In genomic region chr6:158040051-158040803, GRCh38 we compare ENCODE assay signal across 8 cellular contexts. TPM values are rescaled to one million over a fixed set of nuclear protein-coding genes. Genes with fewer than 3 reads are reported as not detected.
DNase-seq lines count a peak whose midpoint lies in the region; ATAC-seq and TF ChIP-seq lines count a peak whose summit lies in the region.

No MANE protein-coding gene starts in this region.

- intact Hi-C loops in IMR-90 (cut with micrococcal nuclease) (loop anchor here (2.0 to 5.0 kb wide), 3 partner anchors 13 to 58 kb away; partner anchors contain the start of gene SYNJ2), gastrocnemius medialis (cut with DNase I; ENCODE audit: low total_unique reads) (loop anchor here (10.0 kb wide), 2 partner anchors 605 to 1085 kb away; partner anchors contain the start of gene DYNLT1)

- H2BK5ac ChIP-seq in IMR-90 (ENCODE audit: low read depth, low read length, poor library complexity, severe bottlenecking), result peak overlapping the region; percentile 99

- H2AK5ac ChIP-seq in IMR-90 (ENCODE audit: low read depth, low read length), result peak overlapping the region; percentile 98

- TF ChIP-seq RAD21 in IMR-90 (IDR thresholded peaks at IDR 0.05; ENCODE audit: low read length), result no peak

- H3K27me3 ChIP-seq in IMR-90 (ENCODE audit: control insufficient read depth, insufficient read depth, low read length) (no peaks in the 10 kb centered on the region), gastroesophageal sphincter (no peaks in the 10 kb centered on the region), gastrocnemius medialis (no peaks in the 10 kb centered on the region)

- POLR2A ChIA-PET in IMR-90 (lab: Charles Lee; ENCODE audit: unreplicated experiment), result interaction anchor here (0.5 to 0.6 kb wide), 2 partner anchors 20 to 105 kb away, joined by 3 read pairs; no protein-coding TSS in a partner anchor

- peak overlapping the region; percentile 94 for H3K18ac ChIP-seq in IMR-90 (ENCODE audit: low read depth, low read length)

- peak overlapping the region; percentile 99 for H3K4ac ChIP-seq in IMR-90 (ENCODE audit: low read depth, low read length)

- peak overlapping the region; percentile 95 for H4K5ac ChIP-seq in IMR-90 (ENCODE audit: low read depth, low read length)

- peaks cover 24% of the 10 kb centered on the region for H3K36me3 ChIP-seq in IMR-90 (ENCODE audit: control insufficient read depth, insufficient read depth, low read length)
- no peaks in the 10 kb centered on the region for H3K36me3 ChIP-seq in gastroesophageal sphincter
- H3K36me3 ChIP-seq in gastrocnemius medialis, result no peaks in the 10 kb centered on the region

- H3K9me3 ChIP-seq in IMR-90 (ENCODE audit: control insufficient read depth, insufficient read depth, low read length), result no peaks in the 10 kb centered on the region
- no peaks in the 10 kb centered on the region for H3K9me3 ChIP-seq in gastroesophageal sphincter
- no peaks in the 10 kb centered on the region for H3K9me3 ChIP-seq in gastrocnemius medialis

- ATAC-seq in IMR-90 (ENCODE audit: low read depth), result peak; percentile 80
- ATAC-seq in gastroesophageal sphincter, result peak; percentile 56
- no peak for ATAC-seq in gastrocnemius medialis
- ATAC-seq in HG03095 (IDR thresholded peaks at IDR 0.05; ENCODE audit: unreplicated experiment), result no peak
- no peak for ATAC-seq in GM19324 (IDR thresholded peaks at IDR 0.05; ENCODE audit: low FRiP score, unreplicated experiment)

- peaks cover 28 to 84% of the 10 kb centered on the region in 2 experiments for H3K79me1 ChIP-seq in IMR-90 (ENCODE audit: low read depth in 1 of 2, low read length in 2 of 2)

- H3K9ac ChIP-seq in IMR-90 (ENCODE audit: low read depth, low read length), result peak overlapping the region; percentile 82

- H3K56ac ChIP-seq in IMR-90 (ENCODE audit: extremely low read depth, insufficient read depth, low read length), result peak overlapping the region; percentile 96

- H4K8ac ChIP-seq in IMR-90 (ENCODE audit: low read depth in 2 of 2, low read length in 2 of 2), result peak overlapping the region; percentile 84 to 95

- CTCF ChIA-PET in IMR-90 (lab: Yijun Ruan, JAX), result interaction anchor here (0.6 to 1.2 kb wide), 2 partner anchors 14 to 28 kb away, joined by 3 to 5 read pairs; no protein-coding TSS in a partner anchor

- WGBS in IMR-90 (ENCODE audit: extremely low coverage in 2 of 2, insufficient read length in 1 of 2), 2 experiments, result 100% methylated on average over 1 of the region's 6 CpGs; no CpG with 5 or more reads in 1 of the 2 experiments
- WGBS in gastroesophageal sphincter (ENCODE audit: low coverage in 1 of 2), 2 donors, result 35 to 57% methylated on average over 3 to 5 of the region's 6 CpGs

- peak overlapping the region; percentile 3; the same call in 1 of the 2 replicates for H3K4me3 ChIP-seq in IMR-90 (ENCODE audit: insufficient read depth, low read depth, low read length)
- no peak overlapping the region for H3K4me3 ChIP-seq in gastroesophageal sphincter
- H3K4me3 ChIP-seq in gastrocnemius medialis, result no peak overlapping the region

- peaks cover 43% of the 10 kb centered on the region for H3K4me1 ChIP-seq in IMR-90 (ENCODE audit: control insufficient read depth, insufficient read depth, low read length)
- peaks cover 9 to 61% (median 26%) of the 10 kb centered on the region in 3 donors for H3K4me1 ChIP-seq in gastroesophageal sphincter
- H3K4me1 ChIP-seq in gastrocnemius medialis, result peaks cover 38 to 39% of the 10 kb centered on the region in 2 donors

- peak overlapping the region; percentile 2 for H2AFZ ChIP-seq in IMR-90 (replicated peaks; ENCODE audit: low read length, poor library complexity)

- no TSS peak for BruUV-seq in IMR-90 (replicated peaks; lab: Mats Ljungman, UMichigan)

- TF ChIP-seq POLR2A in IMR-90 (IDR thresholded peaks at IDR 0.05; ENCODE audit: low read depth, low read length), result peak; percentile 17; the same call in 1 of the 2 replicates
- TF ChIP-seq POLR2A in gastroesophageal sphincter (IDR thresholded peaks at IDR 0.05), result no peak
- peak in 1 of 2 donors; percentile 4 for TF ChIP-seq POLR2A in gastrocnemius medialis (IDR thresholded peaks at IDR 0.05)

- peak overlapping the region; percentile 100 for H3K23ac ChIP-seq in IMR-90 (ENCODE audit: low read depth, low read length)

- H3K9me1 ChIP-seq in IMR-90 (ENCODE audit: insufficient read depth, low read length), result peaks cover 48% of the 10 kb centered on the region

- H2BK15ac ChIP-seq in IMR-90 (ENCODE audit: low read depth, low read length), result peak overlapping the region; percentile 75

- H3K4me2 ChIP-seq in IMR-90 (ENCODE audit: low read depth, low read length), result peak overlapping the region; percentile 80

- TF ChIP-seq EP300 in gastroesophageal sphincter (IDR thresholded peaks at IDR 0.05), result no peak

- H3K27ac ChIP-seq in IMR-90 (ENCODE audit: insufficient read depth, low read length) (peak overlapping the region; percentile 97), gastroesophageal sphincter (peak overlapping the region; percentile 60 to 84 (median 82)), gastrocnemius medialis (peak overlapping the region; percentile 93 to 99 (median 96))

- dilution Hi-C loops in IMR-90 (cut with HindIII; ENCODE audit: low sequenced_read_pairs, unreplicated experiment), result no loop called here

- H2BK20ac ChIP-seq in IMR-90 (ENCODE audit: low read depth, low read length), result peak overlapping the region; percentile 99

- peak overlapping the region; percentile 99 for H2AK9ac ChIP-seq in IMR-90 (replicated peaks; ENCODE audit: low read depth, low read length, poor library complexity)

- no peak for TF ChIP-seq CTCF in IMR-90 (conservative IDR thresholded peaks at IDR 0.05; ENCODE audit: low read depth, low read length)
- no peak for TF ChIP-seq CTCF in gastroesophageal sphincter (IDR thresholded peaks at IDR 0.05)
- no peak for TF ChIP-seq CTCF in gastrocnemius medialis (IDR thresholded peaks at IDR 0.05 in 4 of 5, conservative IDR thresholded peaks at IDR 0.05 in 1 of 5)

- peak overlapping the region; percentile 98 for H3K14ac ChIP-seq in IMR-90 (replicated peaks; ENCODE audit: low read depth, low read length)

- peak; percentile 26 for DNase-seq in activated CD4-positive, CD25-positive, alpha-beta regulatory T cell treated with anti-CD3 and anti-CD28 coated beads, Interleukin-2, amount 50 U/mL, for 16 hours (ENCODE audit: low read depth, low spot score)
- DNase-seq in activated CD4-positive, CD25-positive, alpha-beta regulatory T cell (lab: John Stamatoyannopoulos, UW), result no peak
- peak; percentile 100 for DNase-seq in IMR-90
- DNase-seq in activated T-cell treated with anti-CD3 and anti-CD28 coated beads for 48 hours (ENCODE audit: low read depth), result peak; percentile 21
- DNase-seq in gastrocnemius medialis, result peak in 1 of 2 donors; percentile 8

- H4K91ac ChIP-seq in IMR-90 (ENCODE audit: insufficient read depth, low read depth, low read length), result peak overlapping the region; percentile 99

- in situ Hi-C loops in IMR-90 (cut with MboI; ENCODE audit: low sequenced_read_pairs) (no loop called here), gastrocnemius medialis (cut with MboI; ENCODE audit: low sequenced_read_pairs in 4 of 4) (no loop called here)

- no peaks in the 10 kb centered on the region for H4K20me1 ChIP-seq in IMR-90 (ENCODE audit: insufficient read depth, low read length)

- H2BK120ac ChIP-seq in IMR-90 (ENCODE audit: low read depth, low read length), result peak overlapping the region; percentile 99

TF ChIP-seq in IMR-90, 13 proteins besides CTCF, POLR2A, EP300 and RAD21:
- TF ChIP-seq ELK1 (IDR thresholded peaks at IDR 0.05; ENCODE audit: borderline replicate concordance, low read depth, low read length) (no peak), SMC3 (IDR thresholded peaks at IDR 0.05; ENCODE audit: low read depth, low read length) (no peak), MXI1 (IDR thresholded peaks at IDR 0.05; ENCODE audit: borderline replicate concordance, low read depth, low read length) (no peak), BHLHE40 (IDR thresholded peaks at IDR 0.05; ENCODE audit: low read depth, low read length) (peak; percentile 59; the same call in 1 of the 2 replicates), MAFK (IDR thresholded peaks at IDR 0.05; ENCODE audit: low read depth, low read length) (peak; percentile 79), CHD1 (IDR thresholded peaks at IDR 0.05; ENCODE audit: low read depth, low read length) (0 out of 2 replicates have a peak, but pooled peaks have one; percentile 83), MAZ (IDR thresholded peaks at IDR 0.05; ENCODE audit: borderline replicate concordance, low read depth, low read length) (peak; percentile 38; the same call in 1 of the 2 replicates), FOS (IDR thresholded peaks at IDR 0.05; ENCODE audit: low read depth, low read length) (peak; percentile 100), NFE2L2 (IDR thresholded peaks at IDR 0.05; ENCODE audit: low read depth, low read length) (peak; percentile 97), RCOR1 (IDR thresholded peaks at IDR 0.05; ENCODE audit: insufficient replicate concordance, low read length) (no peak), CEBPB (IDR thresholded peaks at IDR 0.05; ENCODE audit: low read depth, low read length) (no peak)
- TF ChIP-seq, protein P1, sequence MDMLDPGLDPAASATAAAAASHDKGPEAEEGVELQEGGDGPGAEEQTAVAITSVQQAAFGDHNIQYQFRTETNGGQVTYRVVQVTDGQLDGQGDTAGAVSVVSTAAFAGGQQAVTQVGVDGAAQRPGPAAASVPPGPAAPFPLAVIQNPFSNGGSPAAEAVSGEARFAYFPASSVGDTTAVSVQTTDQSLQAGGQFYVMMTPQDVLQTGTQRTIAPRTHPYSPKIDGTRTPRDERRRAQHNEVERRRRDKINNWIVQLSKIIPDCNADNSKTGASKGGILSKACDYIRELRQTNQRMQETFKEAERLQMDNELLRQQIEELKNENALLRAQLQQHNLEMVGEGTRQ (IDR thresholded peaks at IDR 0.05; ENCODE audit: low read depth, low read length), result no peak

RNA-seq across cellular contexts. Expression of gene SYNJ2, which starts 58.6 kb away (rescaled TPM):
- total RNA-seq in IMR-90 (2012; rRNA removed) (43.3 and 45.2 TPM in 2 replicates), gastroesophageal sphincter (10 to 100 TPM; 19.9 to 27.9 (median 21.6) TPM), gastrocnemius medialis (10 to 100 TPM in 1 of 4 donors, 1 to 10 TPM in 3; 3.9 to 17.0 (median 7.0) TPM)
- polyA plus RNA-seq in IMR-90 (2012; rRNA removed), result 40.8 and 45.6 TPM in 2 replicates
- polyA plus RNA-seq in IMR-90 (2012; cell fraction: cytosol; rRNA removed), result 21.2 and 29.0 TPM in 2 replicates
- polyA plus RNA-seq in IMR-90 (2012; cell fraction: nucleus; rRNA removed; ENCODE audit: low replicate concordance), result 45.7 and 64.6 TPM in 2 replicates

Comparison
In these comparisons a context has a peak if more than half of its experiments do, and no peak if none do; other contexts are left out.
1. DNase-seq: peak in activated CD4-positive, CD25-positive, alpha-beta regulatory T cell treated with anti-CD3 and anti-CD28 coated beads, Interleukin-2, amount 50 U/mL, for 16 hours (single experiment), IMR-90 (single experiment) and activated T-cell treated with anti-CD3 and anti-CD28 coated beads for 48 hours (single experiment); none in activated CD4-positive, CD25-positive, alpha-beta regulatory T cell (0 of 4).
2. ATAC-seq: peak in IMR-90 (single experiment) and gastroesophageal sphincter (single experiment); none in gastrocnemius medialis (0 of 2), HG03095 (single experiment) and GM19324 (single experiment).
3. Peak in every context shown above with its lines, with median percentiles within 50 percentile points of each other: H3K27ac ChIP-seq.